9 cellular contexts compared by ENCODE assay signal in the genomic region with DNA sequence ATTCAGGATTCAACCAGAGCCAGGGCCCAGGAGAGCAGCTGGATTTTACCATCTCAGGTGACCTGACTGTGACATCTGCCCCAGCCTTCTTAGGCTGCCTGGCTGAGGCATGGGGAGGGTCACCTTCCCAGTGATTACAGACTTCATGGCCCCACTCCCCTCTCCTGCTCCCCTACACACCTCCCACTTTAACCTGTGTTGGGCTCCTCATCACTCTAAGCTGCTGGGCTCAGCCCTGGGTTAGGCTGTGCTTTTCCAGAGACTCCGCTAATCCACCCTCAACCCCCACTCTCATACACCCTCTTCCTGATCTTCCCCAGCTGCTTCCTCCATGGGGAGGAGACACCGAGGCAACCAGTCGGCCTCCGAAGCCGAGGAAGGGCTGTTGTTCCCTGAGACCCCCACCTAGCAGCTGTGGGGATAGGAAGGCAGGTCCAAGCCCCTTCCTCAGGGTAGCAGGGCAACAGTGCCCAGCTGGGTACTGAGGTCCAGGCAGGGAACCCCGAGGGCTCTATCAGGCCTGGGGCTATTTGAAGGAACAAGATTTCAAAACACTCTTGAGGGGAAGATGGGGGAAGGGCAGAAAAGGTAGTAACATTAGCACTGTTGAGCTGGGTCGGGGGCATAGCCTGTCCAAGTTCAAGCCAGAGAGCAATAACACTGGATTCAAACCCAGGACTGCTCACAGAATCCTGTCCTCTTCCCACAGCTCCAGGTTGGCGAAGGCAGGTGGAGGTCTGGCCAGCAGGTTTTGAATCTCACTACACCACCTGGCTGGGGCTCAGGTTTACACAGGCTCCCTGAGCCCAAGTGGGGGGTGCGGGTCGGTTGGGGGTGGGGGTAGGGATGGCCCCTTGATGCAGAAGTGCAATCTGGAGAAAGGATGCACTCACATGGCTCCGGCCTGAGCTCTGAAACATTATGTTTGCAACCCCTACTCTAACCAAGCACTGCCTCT. TPM values are rescaled to one million over a fixed set of nuclear protein-coding genes. Genes with fewer than 3 reads are reported as not detected.
DNase-seq lines count a peak whose midpoint lies in the region; ATAC-seq and TF ChIP-seq lines count a peak whose summit lies in the region.
"Had no signal": no experiment of that assay in that cellular context is flagged by ENCODE, and none has a peak within 500 bp of the region (broad histone marks: within the 10 kb centered on the region; RNA-seq: fewer than 3 reads in every experiment).

No MANE protein-coding gene starts in this region.

- no peak for ATAC-seq in stimulated activated effector memory CD8-positive, alpha-beta T cell treated with anti-CD3 and anti-CD28 coated beads, Interleukin-12 subunit alpha, Interleukin-12 subunit beta, amount 100 ng/mL, for 72 hours
- no peak for ATAC-seq in HG03135 (IDR thresholded peaks at IDR 0.05; ENCODE audit: unreplicated experiment)
- no peak for ATAC-seq in HG03196 (IDR thresholded peaks at IDR 0.05; ENCODE audit: unreplicated experiment)

- H2AFZ ChIP-seq in hepatocyte = no peak overlapping the region

- TF ChIP-seq CTCF in hepatocyte (IDR thresholded peaks at IDR 0.05; ENCODE audit: poor library complexity) = no peak

- H3K27ac ChIP-seq in SK-N-MC = no peak overlapping the region; the same call in 1 of the 2 replicates
- H3K27ac ChIP-seq in hepatocyte = peak overlapping the region; percentile 90

- H3K36me3 ChIP-seq in SK-N-MC (ENCODE audit: insufficient read depth, low read length) = peaks cover 6% of the 10 kb centered on the region; the same call in 1 of the 2 replicates
- H3K36me3 ChIP-seq in hepatocyte (replicated peaks; ENCODE audit: insufficient read depth, low read depth) = no peaks in the 10 kb centered on the region

- H3K9me3 ChIP-seq in SK-N-MC (ENCODE audit: low read depth, low read length) (no peaks in the 10 kb centered on the region), hepatocyte (ENCODE audit: low read depth) (no peaks in the 10 kb centered on the region)

- peak overlapping the region; percentile 55 for H3K27ac Mint-ChIP-seq in T-helper 2 cell treated with Interferon-gamma antibody and Interleukin-4, amounts not matched to agents 5 μg/mL and 100 μg/mL, for 36 hours
- no peak overlapping the region for H3K27ac Mint-ChIP-seq in stimulated activated effector memory CD8-positive, alpha-beta T cell treated with anti-CD3 and anti-CD28 coated beads, Interleukin-12 subunit alpha, Interleukin-12 subunit beta, amount 100 ng/mL, for 72 hours

- peak overlapping the region; percentile 86 for H3K4me3 Mint-ChIP-seq in T-helper 2 cell treated with Interferon-gamma antibody and Interleukin-4, amounts not matched to agents 5 μg/mL and 100 μg/mL, for 36 hours
- peak overlapping the region; percentile 86 for H3K4me3 Mint-ChIP-seq in stimulated activated effector memory CD8-positive, alpha-beta T cell treated with anti-CD3 and anti-CD28 coated beads, Interleukin-12 subunit alpha, Interleukin-12 subunit beta, amount 100 ng/mL, for 72 hours

- H4K20me1 ChIP-seq in hepatocyte (ENCODE audit: insufficient read depth, poor library complexity, severe bottlenecking) = peaks cover 4% of the 10 kb centered on the region

- H3K36me3 Mint-ChIP-seq in T-helper 2 cell treated with Interferon-gamma antibody and Interleukin-4, amounts not matched to agents 5 μg/mL and 100 μg/mL, for 36 hours (ENCODE audit: low read depth) = peaks cover 2% of the 10 kb centered on the region
- peaks cover 27% of the 10 kb centered on the region for H3K36me3 Mint-ChIP-seq in stimulated activated effector memory CD8-positive, alpha-beta T cell treated with anti-CD3 and anti-CD28 coated beads, Interleukin-12 subunit alpha, Interleukin-12 subunit beta, amount 100 ng/mL, for 72 hours

- H3K4me3 ChIP-seq in SK-N-MC = peak overlapping the region; percentile 98
- no peak overlapping the region for H3K4me3 ChIP-seq in hepatocyte

- no peaks in the 10 kb centered on the region for H3K9me3 Mint-ChIP-seq in T-helper 2 cell treated with Interferon-gamma antibody and Interleukin-4, amounts not matched to agents 5 μg/mL and 100 μg/mL, for 36 hours
- no peaks in the 10 kb centered on the region for H3K9me3 Mint-ChIP-seq in stimulated activated effector memory CD8-positive, alpha-beta T cell treated with anti-CD3 and anti-CD28 coated beads, Interleukin-12 subunit alpha, Interleukin-12 subunit beta, amount 100 ng/mL, for 72 hours

- peaks cover 39% of the 10 kb centered on the region for H3K4me1 Mint-ChIP-seq in T-helper 2 cell treated with Interferon-gamma antibody and Interleukin-4, amounts not matched to agents 5 μg/mL and 100 μg/mL, for 36 hours (ENCODE audit: low read depth)
- peaks cover 48% of the 10 kb centered on the region for H3K4me1 Mint-ChIP-seq in stimulated activated effector memory CD8-positive, alpha-beta T cell treated with anti-CD3 and anti-CD28 coated beads, Interleukin-12 subunit alpha, Interleukin-12 subunit beta, amount 100 ng/mL, for 72 hours

- H3K4me1 ChIP-seq in hepatocyte (ENCODE audit: insufficient read depth) = peaks cover 42% of the 10 kb centered on the region

- DNase-seq in T-helper 2 cell treated with Interferon-gamma antibody and Interleukin-4, amounts not matched to agents 5 μg/mL and 100 μg/mL, for 36 hours (ENCODE audit: low spot score) = no peak
- no peak for DNase-seq in T-helper 2 cell
- no peak for DNase-seq in SK-N-MC (ENCODE audit: low read depth, low spot score)
- DNase-seq in hepatocyte (ENCODE audit: low spot score) = no peak
- no peak for DNase-seq in stimulated activated effector memory CD8-positive, alpha-beta T cell treated with anti-CD3 and anti-CD28 coated beads, Interleukin-12 subunit alpha, Interleukin-12 subunit beta, amount 100 ng/mL, for 72 hours (ENCODE audit: low spot score in 2 of 2)
- no peak for DNase-seq in NOMO-1 treated with dmso at 0.1 percent for 144 hours (lab: John Stamatoyannopoulos, UW; ENCODE audit: unreplicated experiment)

- WGBS in hepatocyte (ENCODE audit: low lambda C conversion rate, missing lambda C conversion rate) = 58% methylated on average over 11 of the region's 11 CpGs

- peaks cover 11% of the 10 kb centered on the region for H3K79me2 ChIP-seq in hepatocyte

- H3K4me2 ChIP-seq in hepatocyte = peak overlapping the region; percentile 90

- H3K27me3 ChIP-seq in hepatocyte = no peaks in the 10 kb centered on the region

- no peak overlapping the region for H3K9ac ChIP-seq in SK-N-MC (ENCODE audit: insufficient read length)
- H3K9ac ChIP-seq: parathyroid adenoma had no signal

- H3K27me3 Mint-ChIP-seq in T-helper 2 cell treated with Interferon-gamma antibody and Interleukin-4, amounts not matched to agents 5 μg/mL and 100 μg/mL, for 36 hours (ENCODE audit: low read depth) = peaks cover 10% of the 10 kb centered on the region

- H3K9me2 ChIP-seq in hepatocyte (replicated peaks; ENCODE audit: insufficient read depth) = no peaks in the 10 kb centered on the region

RNA-seq across cellular contexts. Expression of a gene that starts 1.8 kb away (rescaled TPM):
- 30.4 and 34.7 TPM in 2 replicates for total RNA-seq in hepatocyte
- polyA plus RNA-seq in hepatocyte = 63.5 and 70.5 TPM in 2 replicates

RNA-seq across cellular contexts. Expression of a gene that starts 46.5 kb away (rescaled TPM):
- total RNA-seq in hepatocyte = 1.2 and 2.2 TPM in 2 replicates
- 3.4 and 4.1 TPM in 2 replicates for polyA plus RNA-seq in hepatocyte

RNA-seq across cellular contexts. Expression of a gene that starts 47.6 kb away (rescaled TPM):
- total RNA-seq in hepatocyte = 16.5 and 18.0 TPM in 2 replicates
- 37.4 and 44.2 TPM in 2 replicates for polyA plus RNA-seq in hepatocyte
